ENCODE assay signal across 11 cellular contexts in the genomic region with DNA sequence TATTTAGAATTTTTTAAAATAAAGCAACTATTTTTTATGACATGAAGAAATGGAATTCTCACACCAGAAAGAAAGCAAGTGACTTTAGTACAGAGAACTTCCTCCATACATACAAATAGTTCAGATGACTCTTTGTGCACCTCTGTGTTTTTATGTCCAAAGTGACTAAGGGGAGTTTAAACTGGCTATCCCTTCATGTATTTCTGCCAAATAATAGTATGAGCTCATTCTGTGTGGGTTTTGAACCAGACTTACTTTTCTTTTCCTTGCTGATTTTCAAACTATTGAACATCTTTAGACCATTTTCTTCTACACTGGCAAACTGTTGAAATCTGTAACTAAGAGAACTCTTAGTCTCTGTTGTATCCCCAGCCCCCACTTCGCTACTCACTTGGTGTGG.
"Had no signal": no experiment of that assay in that cellular context is flagged by ENCODE, and none has a peak within 500 bp of the region (broad histone marks: within the 10 kb centered on the region; RNA-seq: fewer than 3 reads in every experiment).

No MANE protein-coding gene starts in this region.

- H3K27me3 ChIP-seq: breast epithelium, esophagus muscularis mucosa, hepatocyte, ovary, stomach had no signal

- H3K27ac ChIP-seq: breast epithelium, esophagus muscularis mucosa, hepatocyte, ovary, stomach had no signal

- H3K9me3 Mint-ChIP-seq: activated B cell treated with CpG ODN at 0.5 μM for 24 hours had no signal

- H3K4me3 ChIP-seq: breast epithelium, esophagus muscularis mucosa, hepatocyte, ovary, stomach had no signal

- H2AFZ ChIP-seq: hepatocyte had no signal

- H3K4me3 Mint-ChIP-seq: activated B cell treated with CpG ODN at 0.5 μM for 24 hours, T-helper 17 cell had no signal

- H3K36me3 ChIP-seq: breast epithelium, esophagus muscularis mucosa, ovary, stomach had no signal

- H3K4me1 Mint-ChIP-seq: activated B cell treated with CpG ODN at 0.5 μM for 24 hours, T-helper 17 cell had no signal

- H3K4me2 ChIP-seq: hepatocyte had no signal

- H3K79me2 ChIP-seq: hepatocyte had no signal

- H3K9me3 ChIP-seq: breast epithelium, esophagus muscularis mucosa, ovary, stomach had no signal

- H3K27ac Mint-ChIP-seq: activated B cell treated with CpG ODN at 0.5 μM for 24 hours, T-helper 17 cell had no signal

- H3K4me1 ChIP-seq: breast epithelium, esophagus muscularis mucosa, stomach had no signal

- DNase-seq: activated B cell treated with CpG ODN at 0.5 μM for 24 hours; activated CD4-positive, alpha-beta T cell treated with anti-CD3 and anti-CD28 coated beads, Interleukin-2, amount 50 U/mL, for 1 hour; activated naive CD4-positive, alpha-beta T cell treated with anti-CD3 and anti-CD28 coated beads, Interleukin-2, amount 50 U/mL, for 16 hours; activated T-cell treated with anti-CD3 and anti-CD28 coated beads, Interleukin-2, amount 50 U/mL, for 1 hour; ovary; stimulated activated CD4-positive, alpha-beta T cell treated with anti-CD3 and anti-CD28 coated beads, Interleukin-4, amount 100 ng/mL, for 1 hour; stomach; T-helper 17 cell had no signal

- H3K27me3 Mint-ChIP-seq: activated B cell treated with CpG ODN at 0.5 μM for 24 hours, T-helper 17 cell had no signal

- ATAC-seq: T-helper 17 cell had no signal
